In genomic region chr5:141422742-141423291, GRCh38 we compare ENCODE assay signal across 20 cellular contexts. TPM values are rescaled to one million over a fixed set of nuclear protein-coding genes. Genes with fewer than 3 reads are reported as not detected.
"Had no signal": no experiment of that assay in that cellular context is flagged by ENCODE, and none has a peak within 500 bp of the region (broad histone marks: within the 10 kb centered on the region; RNA-seq: fewer than 3 reads in every experiment).

No MANE protein-coding gene starts in this region.

- H3K4me1 Mint-ChIP-seq: endodermal cell had no signal

- ATAC-seq: body of pancreas; gastroesophageal sphincter; naive thymus-derived CD8-positive, alpha-beta T cell; stimulated activated naive CD8-positive, alpha-beta T cell treated with anti-CD3 and anti-CD28 coated beads, Interleukin-15, Interleukin-2, amounts not matched to agents 100 U/mL and 50 U/mL, for 24 hours had no signal

- H3K4me1 ChIP-seq: body of pancreas had no signal

- H3K4me3 Mint-ChIP-seq: activated CD4-positive, alpha-beta memory T cell treated with anti-CD3 and anti-CD28 coated beads for 36 hours; activated naive CD8-positive, alpha-beta T cell treated with anti-CD3 and anti-CD28 coated beads, Interleukin-2, amount 10 ng/mL, durations not matched to agents 7 days and 5 days; endodermal cell; type B pancreatic cell had no signal

- H3K27ac ChIP-seq: body of pancreas, gastroesophageal sphincter, heart right ventricle, WERI-Rb-1 had no signal

- DNase-seq: activated CD4-positive, alpha-beta memory T cell treated with anti-CD3 and anti-CD28 coated beads for 36 hours; activated naive CD8-positive, alpha-beta T cell treated with anti-CD3 and anti-CD28 coated beads, Interleukin-2, amount 10 ng/mL, durations not matched to agents 7 days and 5 days; activated T-cell treated with anti-CD3 and anti-CD28 coated beads for 4 hours; body of pancreas; caudate nucleus; endodermal cell; erythroblast; heart right ventricle; immature natural killer cell; kidney glomerular epithelial cell; mesenchymal stem cell; naive thymus-derived CD8-positive, alpha-beta T cell; nucleus accumbens; SIG-M5; stimulated activated naive CD8-positive, alpha-beta T cell treated with anti-CD3 and anti-CD28 coated beads, Interleukin-15, Interleukin-2, amounts not matched to agents 100 U/mL and 50 U/mL, for 24 hours; T-helper 1 cell; WERI-Rb-1 had no signal

- H3K4me3 ChIP-seq: body of pancreas, gastroesophageal sphincter, heart right ventricle had no signal

- H3K27me3 ChIP-seq: body of pancreas, gastroesophageal sphincter had no signal

- H3K36me3 ChIP-seq: WERI-Rb-1 had no signal

- H3K27ac Mint-ChIP-seq: activated CD4-positive, alpha-beta memory T cell treated with anti-CD3 and anti-CD28 coated beads for 36 hours; activated naive CD8-positive, alpha-beta T cell treated with anti-CD3 and anti-CD28 coated beads, Interleukin-2, amount 10 ng/mL, durations not matched to agents 7 days and 5 days; endodermal cell; type B pancreatic cell had no signal

- FAIRE-seq: colon had no signal

RNA-seq across cellular contexts. Expression of gene PCDHGA11, which starts 2.0 kb away (rescaled TPM):
- polyA plus RNA-seq: naive thymus-derived CD8-positive, alpha-beta T cell had no signal

RNA-seq across cellular contexts. Expression of gene PCDHGB7, which starts 5.3 kb away (rescaled TPM):
- polyA plus RNA-seq: naive thymus-derived CD8-positive, alpha-beta T cell had no signal

RNA-seq across cellular contexts. Expression of gene PCDHGA10, which starts 10.0 kb away (rescaled TPM):
- polyA plus RNA-seq: naive thymus-derived CD8-positive, alpha-beta T cell had no signal
